In genomic region chr4:76090241-76090691, GRCh38 we compare ENCODE assay signal across 1 cellular context.
TF ChIP-seq lines count a peak whose summit lies in the region.

No MANE protein-coding gene starts in this region.

TF ChIP-seq in HepG2, 621 proteins besides CTCF, POLR2A, EP300 and RAD21 (continued from another document):
- TF ChIP-seq TAF1 (CRISPR knock-in tag; IDR thresholded peaks at IDR 0.05) = no peak
- no peak for TF ChIP-seq ZNF281 (CRISPR knock-in tag; IDR thresholded peaks at IDR 0.05; ENCODE audit: borderline replicate concordance)
- no peak for TF ChIP-seq PRDM4 (CRISPR knock-in tag; IDR thresholded peaks at IDR 0.05; ENCODE audit: borderline replicate concordance)
- TF ChIP-seq KDM3A (CRISPR knock-in tag; IDR thresholded peaks at IDR 0.05; ENCODE audit: low read depth) = no peak
